Comparison of ENCODE assay signal across 16 cellular contexts in the genomic region with DNA sequence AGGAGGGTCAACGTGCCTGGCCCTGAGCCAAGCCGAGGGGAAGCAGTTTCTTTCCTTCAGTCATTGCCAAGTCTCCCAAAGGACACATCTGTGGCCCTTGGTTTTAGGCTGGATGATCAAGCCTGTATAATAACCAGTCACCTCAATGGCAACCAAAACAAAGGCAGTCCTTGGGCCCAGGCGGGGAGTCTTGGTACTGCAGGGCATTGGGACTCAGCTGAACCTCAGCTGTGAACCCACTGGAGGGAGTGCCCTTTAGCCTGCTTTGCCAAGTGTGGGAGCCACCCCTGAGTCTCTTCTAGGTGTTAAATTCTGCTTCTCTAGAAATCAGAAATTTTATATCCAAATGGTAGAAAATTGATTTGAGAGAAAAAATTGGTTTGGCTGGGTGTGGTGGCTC. TPM values are rescaled to one million over a fixed set of nuclear protein-coding genes. Genes with fewer than 3 reads are reported as not detected.
"Had no signal": no experiment of that assay in that cellular context is flagged by ENCODE, and none has a peak within 500 bp of the region (broad histone marks: within the 10 kb centered on the region; RNA-seq: fewer than 3 reads in every experiment).

No MANE protein-coding gene starts in this region.

- ATAC-seq: left cardiac atrium; naive thymus-derived CD8-positive, alpha-beta T cell; stimulated activated naive B cell treated with anti-CD40 and anti-IgM and Interleukin-4, amounts not matched to agents 10 μg/mL and 1 μg/mL and 100 μg/mL, for 72 hours; upper lobe of right lung had no signal

- H3K27me3 ChIP-seq: esophagus squamous epithelium, sigmoid colon, upper lobe of right lung had no signal

- H3K27ac Mint-ChIP-seq: activated naive CD8-positive, alpha-beta T cell; naive thymus-derived CD8-positive, alpha-beta T cell; stimulated activated naive B cell treated with anti-CD40 and anti-IgM and Interleukin-4, amounts not matched to agents 10 μg/mL and 1 μg/mL and 100 μg/mL, for 72 hours had no signal

- H3K36me3 ChIP-seq: WERI-Rb-1 had no signal

- H3K4me1 Mint-ChIP-seq: naive thymus-derived CD8-positive, alpha-beta T cell; stimulated activated naive B cell treated with anti-CD40 and anti-IgM and Interleukin-4, amounts not matched to agents 10 μg/mL and 1 μg/mL and 100 μg/mL, for 72 hours had no signal

- H3K4me3 ChIP-seq: esophagus squamous epithelium, sigmoid colon, thoracic aorta, upper lobe of right lung had no signal

- H3K27me3 Mint-ChIP-seq: activated naive CD8-positive, alpha-beta T cell; naive thymus-derived CD8-positive, alpha-beta T cell; stimulated activated naive B cell treated with anti-CD40 and anti-IgM and Interleukin-4, amounts not matched to agents 10 μg/mL and 1 μg/mL and 100 μg/mL, for 72 hours had no signal

- H3K9me3 ChIP-seq: esophagus squamous epithelium, sigmoid colon, thoracic aorta, upper lobe of right lung had no signal

- H3K9me3 Mint-ChIP-seq: naive thymus-derived CD8-positive, alpha-beta T cell; stimulated activated naive B cell treated with anti-CD40 and anti-IgM and Interleukin-4, amounts not matched to agents 10 μg/mL and 1 μg/mL and 100 μg/mL, for 72 hours had no signal

- H3K27ac ChIP-seq: esophagus squamous epithelium, parathyroid adenoma, sigmoid colon, thoracic aorta, upper lobe of right lung had no signal

- DNase-seq: activated CD4-positive, alpha-beta T cell treated with anti-CD3 and anti-CD28 coated beads, Interleukin-2, amount 50 U/mL, for 4 hours; activated T-cell treated with anti-CD3 and anti-CD28 coated beads for 4 hours; dermis blood vessel endothelial cell; effector memory CD4-positive, alpha-beta T cell; esophagus squamous epithelium; left cardiac atrium; mesenchymal stem cell; naive thymus-derived CD8-positive, alpha-beta T cell; sigmoid colon; stimulated activated naive B cell treated with anti-CD40 and anti-IgM and Interleukin-4, amounts not matched to agents 10 μg/mL and 1 μg/mL and 100 μg/mL, for 72 hours; upper lobe of right lung; WERI-Rb-1 had no signal

- H3K4me1 ChIP-seq: parathyroid adenoma, upper lobe of right lung had no signal

- H3K9ac ChIP-seq: parathyroid adenoma had no signal

- H3K4me3 Mint-ChIP-seq: activated naive CD8-positive, alpha-beta T cell; naive thymus-derived CD8-positive, alpha-beta T cell; stimulated activated naive B cell treated with anti-CD40 and anti-IgM and Interleukin-4, amounts not matched to agents 10 μg/mL and 1 μg/mL and 100 μg/mL, for 72 hours had no signal

- FAIRE-seq: islet of Langerhans had no signal

RNA-seq across cellular contexts. Expression of a gene that starts 53.5 kb away (rescaled TPM):
- total RNA-seq: sigmoid colon had no signal
